In genomic region chr11:74449369-74449931, GRCh38 we compare ENCODE assay signal across 8 cellular contexts. TPM values are rescaled to one million over a fixed set of nuclear protein-coding genes. Genes with fewer than 3 reads are reported as not detected.
DNase-seq lines count a peak whose midpoint lies in the region; ATAC-seq and TF ChIP-seq lines count a peak whose summit lies in the region.

No MANE protein-coding gene starts in this region.

- no peak overlapping the region for H3K4me3 ChIP-seq in BJ (ENCODE audit: low read depth, low read length)

- ATAC-seq in GM18868 (IDR thresholded peaks at IDR 0.05; ENCODE audit: unreplicated experiment) = peak; percentile 61
- ATAC-seq in activated T-helper 17 cell treated with anti-CD3 and anti-CD28 coated beads, Interleukin-2, amount 50 U/mL, for 72 hours (replicated peaks) = peak; percentile 89

- no peaks in the 10 kb centered on the region for H3K4me1 Mint-ChIP-seq in activated T-helper 17 cell treated with anti-CD3 and anti-CD28 coated beads, Interleukin-2, amount 50 U/mL, for 72 hours
- H3K4me1 Mint-ChIP-seq in progenitor cell of endocrine pancreas (ENCODE audit: low read depth) = peaks cover 10% of the 10 kb centered on the region

- CTCF ChIA-PET in BJ (lab: Yijun Ruan, JAX) = interaction anchor here (0.7 to 16.8 kb wide), 40 partner anchors 9 to 486 kb away, joined by 3 to 300 read pairs (median 4); partner anchors contain the start of genes KCNE3, LIPT2 and PGM2L1

- H3K27ac Mint-ChIP-seq in activated T-helper 17 cell treated with anti-CD3 and anti-CD28 coated beads, Interleukin-2, amount 50 U/mL, for 72 hours = no peak overlapping the region
- H3K27ac Mint-ChIP-seq in progenitor cell of endocrine pancreas = no peak overlapping the region

- no peaks in the 10 kb centered on the region for H3K36me3 Mint-ChIP-seq in activated T-helper 17 cell treated with anti-CD3 and anti-CD28 coated beads, Interleukin-2, amount 50 U/mL, for 72 hours (ENCODE audit: low read depth)
- H3K36me3 Mint-ChIP-seq in progenitor cell of endocrine pancreas (ENCODE audit: insufficient read depth) = no peaks in the 10 kb centered on the region

- peaks cover 3% of the 10 kb centered on the region for H3K27me3 ChIP-seq in BJ (ENCODE audit: control insufficient read depth, insufficient read depth, low read length)

- POLR2A ChIA-PET in BJ (lab: Charles Lee) = no interaction called here

- H3K9me3 Mint-ChIP-seq in activated T-helper 17 cell treated with anti-CD3 and anti-CD28 coated beads, Interleukin-2, amount 50 U/mL, for 72 hours = no peaks in the 10 kb centered on the region
- no peaks in the 10 kb centered on the region for H3K9me3 Mint-ChIP-seq in progenitor cell of endocrine pancreas (ENCODE audit: low read depth)

- H3K27me3 Mint-ChIP-seq in activated T-helper 17 cell treated with anti-CD3 and anti-CD28 coated beads, Interleukin-2, amount 50 U/mL, for 72 hours = peaks cover 7% of the 10 kb centered on the region
- peaks cover 18% of the 10 kb centered on the region for H3K27me3 Mint-ChIP-seq in progenitor cell of endocrine pancreas

- TF ChIP-seq CTCF in BJ (IDR thresholded peaks at IDR 0.05; ENCODE audit: insufficient read depth, low read depth, low read length) = peak; percentile 69
- peak; percentile 81 for TF ChIP-seq CTCF in progenitor cell of endocrine pancreas (IDR thresholded peaks at IDR 0.05; ENCODE audit: unreplicated experiment)

- H3K36me3 ChIP-seq in BJ (ENCODE audit: control insufficient read depth, insufficient read depth, low read length) = no peaks in the 10 kb centered on the region

- peak; percentile 16 for DNase-seq in BJ (ENCODE audit: low read depth)
- DNase-seq in LoVo (ENCODE audit: low spot score) = peak; percentile 69
- DNase-seq in OCI-M2 (lab: John Stamatoyannopoulos, UW; ENCODE audit: unreplicated experiment) = peak; percentile 74
- DNase-seq in globus pallidus (ENCODE audit: low spot score) = peak; percentile 75
- DNase-seq in progenitor cell of endocrine pancreas (ENCODE audit: low spot score, unreplicated experiment) = no peak
- DNase-seq in cortex of kidney (lab: John Stamatoyannopoulos, UW) = no peak

- H3K4me3 Mint-ChIP-seq in activated T-helper 17 cell treated with anti-CD3 and anti-CD28 coated beads, Interleukin-2, amount 50 U/mL, for 72 hours = no peak overlapping the region
- H3K4me3 Mint-ChIP-seq in progenitor cell of endocrine pancreas (ENCODE audit: low read depth) = no peak overlapping the region

RNA-seq across cellular contexts. Expression of gene KCNE3, which starts 17.9 kb away (rescaled TPM):
- polyA plus RNA-seq in BJ (2011; rRNA removed) = 0.72 and 0.94 TPM in 2 replicates
- 0.46 and 0.95 TPM in 2 replicates for polyA minus RNA-seq in BJ (2011; rRNA and poly(A)+ RNA removed)
- not detected for total RNA-seq in activated T-helper 17 cell treated with anti-CD3 and anti-CD28 coated beads, Interleukin-2, amount 50 U/mL, for 72 hours
- total RNA-seq in progenitor cell of endocrine pancreas = 1.0 and 1.9 TPM in 2 replicates

RNA-seq across cellular contexts. Expression of gene LIPT2, which starts 44.1 kb away (rescaled TPM):
- polyA plus RNA-seq in BJ (2011; rRNA removed) = 2.5 and 2.6 TPM in 2 replicates
- 2.6 and 3.1 TPM in 2 replicates for polyA minus RNA-seq in BJ (2011; rRNA and poly(A)+ RNA removed)
- 1 to 10 TPM; 3.7 to 4.1 TPM for total RNA-seq in activated T-helper 17 cell treated with anti-CD3 and anti-CD28 coated beads, Interleukin-2, amount 50 U/mL, for 72 hours
- 8.8 and 9.1 TPM in 2 replicates for total RNA-seq in progenitor cell of endocrine pancreas

RNA-seq across cellular contexts. Expression of gene PGM2L1, which starts 51.2 kb away (rescaled TPM):
- 0.97 and 1.6 TPM in 2 replicates for polyA plus RNA-seq in BJ (2011; rRNA removed)
- polyA minus RNA-seq in BJ (2011; rRNA and poly(A)+ RNA removed) = 1.00 and 1.4 TPM in 2 replicates
- 1 to 10 TPM; 5.1 to 7.9 TPM for total RNA-seq in activated T-helper 17 cell treated with anti-CD3 and anti-CD28 coated beads, Interleukin-2, amount 50 U/mL, for 72 hours
- total RNA-seq in progenitor cell of endocrine pancreas = 17.2 and 20.5 TPM in 2 replicates

Comparison
In these comparisons a context has a peak if more than half of its experiments do, and no peak if none do; other contexts are left out.
1. DNase-seq: peak in BJ (single experiment), LoVo (single experiment), OCI-M2 (single experiment) and globus pallidus (single experiment); none in progenitor cell of endocrine pancreas (single experiment) and cortex of kidney (single experiment).